8 cellular contexts compared by ENCODE assay signal in the genomic region with DNA sequence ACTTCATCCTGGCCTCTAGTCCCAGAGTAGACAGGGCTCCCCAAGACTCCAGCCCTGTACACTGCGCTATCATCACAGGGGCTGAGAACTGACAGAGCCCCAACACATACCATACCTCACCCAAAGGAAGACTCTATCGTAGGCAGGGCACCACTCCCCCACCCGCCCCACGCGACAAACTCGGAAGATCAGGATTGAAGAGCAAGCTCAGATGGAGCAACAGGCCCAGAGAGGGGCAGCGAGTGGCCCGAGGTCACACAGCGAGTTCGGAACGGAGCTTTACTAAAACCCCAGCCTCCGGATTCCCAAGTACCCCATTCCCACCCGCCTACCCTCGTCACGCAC. TPM values are rescaled to one million over a fixed set of nuclear protein-coding genes. Genes with fewer than 3 reads are reported as not detected.
DNase-seq lines count a peak whose midpoint lies in the region; ATAC-seq, FAIRE-seq and TF ChIP-seq lines count a peak whose summit lies in the region.

No MANE protein-coding gene starts in this region.

- H2AFZ ChIP-seq in endothelial cell of umbilical vein (ENCODE audit: low read depth, low read length) (peak overlapping the region; percentile 88), neural cell (ENCODE audit: low read depth, low read length) (peak overlapping the region; percentile 19)

- TF ChIP-seq POLR2A in endothelial cell of umbilical vein (IDR thresholded peaks at IDR 0.05; ENCODE audit: low read depth, low read length): no peak

- peaks cover 5% of the 10 kb centered on the region; the same call in 1 of the 2 replicates for H3K4me1 ChIP-seq in SJCRH30
- H3K4me1 ChIP-seq in endothelial cell of umbilical vein (ENCODE audit: control insufficient read depth, extremely low read depth, insufficient read depth, low read length): peaks cover 10% of the 10 kb centered on the region

- H3K9me3 ChIP-seq in SJCRH30 (replicated peaks): no peaks in the 10 kb centered on the region
- H3K9me3 ChIP-seq in endothelial cell of umbilical vein (replicated peaks; ENCODE audit: control insufficient read depth, insufficient read depth, low read length): no peaks in the 10 kb centered on the region
- no peaks in the 10 kb centered on the region for H3K9me3 ChIP-seq in neural cell (ENCODE audit: low read length)

- H3K27me3 ChIP-seq in SJCRH30: no peaks in the 10 kb centered on the region
- no peaks in the 10 kb centered on the region for H3K27me3 ChIP-seq in endothelial cell of umbilical vein (ENCODE audit: control insufficient read depth in 2 of 2, insufficient read depth in 2 of 2, low read length in 2 of 2)
- H3K27me3 ChIP-seq in neural cell (ENCODE audit: insufficient read depth, low read depth, low read length): no peaks in the 10 kb centered on the region

- TF ChIP-seq CTCF in endothelial cell of umbilical vein (IDR thresholded peaks at IDR 0.05; ENCODE audit: extremely low read depth in 1 of 2, insufficient read depth in 1 of 2, low read depth in 1 of 2, low read length in 2 of 2): no peak
- no peak for TF ChIP-seq CTCF in neural cell (IDR thresholded peaks at IDR 0.05; ENCODE audit: poor library complexity, severe bottlenecking)

- no peak for TF ChIP-seq EP300 in neural cell (conservative IDR thresholded peaks at IDR 0.05; ENCODE audit: poor library complexity, severe bottlenecking)

- no peaks in the 10 kb centered on the region for H3K9me1 ChIP-seq in endothelial cell of umbilical vein (replicated peaks; ENCODE audit: control insufficient read depth, extremely low read depth, insufficient read depth, low read length)

- TSS peak; percentile 9 for BruUV-seq in endothelial cell of umbilical vein (replicated peaks; lab: Mats Ljungman, UMichigan)

- peak overlapping the region; percentile 71 for H3K9ac ChIP-seq in endothelial cell of umbilical vein (replicated peaks; ENCODE audit: extremely low read depth, insufficient read depth, low read length)
- H3K9ac ChIP-seq in neural cell (ENCODE audit: low read length): peak overlapping the region; percentile 64

- intact Hi-C loops in endothelial cell of umbilical vein (cut with micrococcal nuclease): loop anchor here (1.0 to 5.0 kb wide), 4 partner anchors 15 to 239 kb away; a partner anchor contains a TSS

- CTCF ChIA-PET in endothelial cell of umbilical vein (lab: Charles Lee): interaction anchor here (0.9 to 1.6 kb wide), 8 partner anchors 8 to 140 kb away, joined by 3 to 5 read pairs (median 4); a partner anchor contains a TSS

- no peak for TF ChIP-seq RAD21 in neural cell (conservative IDR thresholded peaks at IDR 0.05)

- DNase-seq in DMS79 treated with DMSO at 0.1 percent for 48 hours (lab: John Stamatoyannopoulos, UW): peak; percentile 23
- no peak for DNase-seq in DMS79 (lab: John Stamatoyannopoulos, UW)
- no peak for DNase-seq in SJCRH30
- no peak for DNase-seq in endothelial cell of umbilical vein (ENCODE audit: low read depth, low spot score)
- DNase-seq in cerebellum (ENCODE audit: low spot score): no peak
- DNase-seq in SIG-M5 treated with dmso at 0.1 percent for 504 hours (lab: John Stamatoyannopoulos, UW; ENCODE audit: unreplicated experiment): no peak

- H3K4me3 ChIP-seq in SJCRH30 (peak overlapping the region; percentile 84), endothelial cell of umbilical vein (replicated peaks in 1 of 3; ENCODE audit: insufficient read depth in 1 of 3, low read depth in 1 of 3, low read length in 3 of 3) (peak overlapping the region; percentile 72 to 78 (median 74)), neural cell (ENCODE audit: low read length) (peak overlapping the region; percentile 89)

- H3K9me2 ChIP-seq in neural cell (ENCODE audit: insufficient read depth, low read length): no peaks in the 10 kb centered on the region

- no peak for ATAC-seq in GM18868 (IDR thresholded peaks at IDR 0.05; ENCODE audit: unreplicated experiment)

- H3K4me2 ChIP-seq in endothelial cell of umbilical vein (ENCODE audit: insufficient read depth, low read length): peak overlapping the region; percentile 93
- peak overlapping the region; percentile 66 for H3K4me2 ChIP-seq in neural cell (ENCODE audit: low read length)

- no peak for FAIRE-seq in endothelial cell of umbilical vein (lab: Jason Lieb, UNC)

- peaks cover 4% of the 10 kb centered on the region for H3F3A ChIP-seq in neural cell (ENCODE audit: insufficient read depth, low read length, poor library complexity, severe bottlenecking)

- H3K27ac ChIP-seq in SJCRH30 (peak overlapping the region; percentile 32; the same call in 1 of the 2 replicates), endothelial cell of umbilical vein (ENCODE audit: insufficient read depth, low read depth, low read length) (peak overlapping the region; percentile 29), neural cell (ENCODE audit: low read length) (no peak overlapping the region)

- H4K20me1 ChIP-seq in endothelial cell of umbilical vein (replicated peaks; ENCODE audit: control insufficient read depth, extremely low read depth, insufficient read depth, low read length) (no peaks in the 10 kb centered on the region), neural cell (ENCODE audit: insufficient read depth) (no peaks in the 10 kb centered on the region)

- H3K79me2 ChIP-seq in endothelial cell of umbilical vein (ENCODE audit: control insufficient read depth, insufficient read depth, low read length) (peaks cover 4% of the 10 kb centered on the region), neural cell (replicated peaks; ENCODE audit: insufficient read depth, low read length) (peaks cover 3% of the 10 kb centered on the region)

- POLR2A ChIA-PET in endothelial cell of umbilical vein (lab: Charles Lee): interaction anchor here (0.9 kb wide), 1 partner anchor 456 kb away, joined by 3 read pairs; a partner anchor contains a TSS

- dilution Hi-C loops in endothelial cell of umbilical vein (cut with MboI; ENCODE audit: extremely low pct_ligation_motif_present, low sequenced_read_pairs): no loop called here

- H3K36me3 ChIP-seq in SJCRH30: no peaks in the 10 kb centered on the region
- no peaks in the 10 kb centered on the region for H3K36me3 ChIP-seq in endothelial cell of umbilical vein (ENCODE audit: control insufficient read depth in 2 of 2, extremely low read depth in 1 of 2, insufficient read depth in 2 of 2, low read length in 2 of 2)
- no peaks in the 10 kb centered on the region for H3K36me3 ChIP-seq in neural cell (ENCODE audit: insufficient read depth, low read length)

TF ChIP-seq in endothelial cell of umbilical vein, 7 proteins besides CTCF, POLR2A, EP300 and RAD21 (continues in another document):
- TF ChIP-seq JUN (IDR thresholded peaks at IDR 0.05; ENCODE audit: borderline replicate concordance, insufficient read depth, insufficient read length, low read depth) (no peak), POLR2AphosphoS5 (IDR thresholded peaks at IDR 0.05; ENCODE audit: insufficient read depth, low read depth, low read length) (no peak), GATA2 (IDR thresholded peaks at IDR 0.05; ENCODE audit: insufficient read depth, insufficient read length, low read depth, low read length) (no peak), MYC (IDR thresholded peaks at IDR 0.05; ENCODE audit: low read depth, low read length) (no peak), EZH2 (IDR thresholded peaks at IDR 0.05; ENCODE audit: borderline replicate concordance, low read depth, low read length, severe bottlenecking) (no peak)
- TF ChIP-seq, protein P1, sequence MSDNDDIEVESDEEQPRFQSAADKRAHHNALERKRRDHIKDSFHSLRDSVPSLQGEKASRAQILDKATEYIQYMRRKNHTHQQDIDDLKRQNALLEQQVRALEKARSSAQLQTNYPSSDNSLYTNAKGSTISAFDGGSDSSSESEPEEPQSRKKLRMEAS (IDR thresholded peaks at IDR 0.05; ENCODE audit: insufficient read depth, insufficient read length): no peak

TF ChIP-seq in neural cell, 6 proteins besides CTCF, POLR2A, EP300 and RAD21 (continues in another document):
- TF ChIP-seq SMC3 (conservative IDR thresholded peaks at IDR 0.05; ENCODE audit: poor library complexity) (no peak), POLR2AphosphoS5 (IDR thresholded peaks at IDR 0.05) (no peak), EZH2 (IDR thresholded peaks at IDR 0.05; ENCODE audit: borderline replicate concordance, insufficient read depth, low read length, poor library complexity, severe bottlenecking) (no peak), TAF1 (IDR thresholded peaks at IDR 0.05; ENCODE audit: low read depth) (no peak)

RNA-seq across cellular contexts. Expression of a gene that starts 15.7 kb away (rescaled TPM):
- total RNA-seq in SJCRH30 (2014; rRNA removed; shearing (Covaris generic)): 16.9 and 21.1 TPM in 2 replicates
- total RNA-seq in endothelial cell of umbilical vein (13.5 and 14.7 TPM in 2 replicates), cerebellum (17.7 TPM)
- polyA plus RNA-seq in endothelial cell of umbilical vein (7.4 and 10.5 TPM in 2 replicates), neural cell (13.4 and 13.8 TPM in 2 replicates)
- 7.5 and 7.8 TPM in 2 replicates for polyA plus RNA-seq in endothelial cell of umbilical vein (2011; cell fraction: cytosol; rRNA removed)
- polyA plus RNA-seq in endothelial cell of umbilical vein (2011; cell fraction: nucleus; rRNA removed): 20.0 and 20.3 TPM in 2 replicates
- polyA plus RNA-seq in endothelial cell of umbilical vein (2012): 5.9 and 6.4 TPM in 2 replicates
- polyA minus RNA-seq in endothelial cell of umbilical vein (16.1 and 17.2 TPM in 2 replicates), neural cell (14.1 and 14.4 TPM in 2 replicates)
- 18.5 TPM for polyA minus RNA-seq in endothelial cell of umbilical vein (2011; cell fraction: cytosol; rRNA and poly(A)+ RNA removed)
- 21.0 and 24.3 TPM in 2 replicates for polyA minus RNA-seq in endothelial cell of umbilical vein (2011; cell fraction: nucleus; rRNA and poly(A)+ RNA removed)

RNA-seq across cellular contexts. Expression of a gene that starts 58.7 kb away (rescaled TPM):
- total RNA-seq in SJCRH30 (2014; rRNA removed; shearing (Covaris generic)): 187 and 190 TPM in 2 replicates
- total RNA-seq in endothelial cell of umbilical vein (97.3 and 107 TPM in 2 replicates), cerebellum (51.5 TPM)
- polyA plus RNA-seq in endothelial cell of umbilical vein (20.5 and 26.1 TPM in 2 replicates), neural cell (104 and 123 TPM in 2 replicates)
- 39.8 and 40.9 TPM in 2 replicates for polyA plus RNA-seq in endothelial cell of umbilical vein (2011; cell fraction: cytosol; rRNA removed)
- 86.3 and 96.9 TPM in 2 replicates for polyA plus RNA-seq in endothelial cell of umbilical vein (2011; cell fraction: nucleus; rRNA removed)
- 62.2 and 91.2 TPM in 2 replicates for polyA plus RNA-seq in endothelial cell of umbilical vein (2012)
- polyA minus RNA-seq in endothelial cell of umbilical vein (32.0 and 32.2 TPM in 2 replicates), neural cell (111 and 133 TPM in 2 replicates)
- 55.5 TPM for polyA minus RNA-seq in endothelial cell of umbilical vein (2011; cell fraction: cytosol; rRNA and poly(A)+ RNA removed)
- 36.3 and 50.2 TPM in 2 replicates for polyA minus RNA-seq in endothelial cell of umbilical vein (2011; cell fraction: nucleus; rRNA and poly(A)+ RNA removed)
